Comparison of ENCODE assay signal across 29 cellular contexts in genomic region chrX:6708041-6708440, GRCh38.
A peak's percentile ranks its signal among the peaks of the same experiment; 100 is the strongest.
DNase-seq lines count a peak whose midpoint lies in the region; ATAC-seq and TF ChIP-seq lines count a peak whose summit lies in the region.
"Had no signal": no experiment of that assay in that cellular context is flagged by ENCODE, and none has a peak within 500 bp of the region (broad histone marks: within the 10 kb centered on the region; RNA-seq: fewer than 3 reads in every experiment).

No MANE protein-coding gene starts in this region.

- no peak overlapping the region for H3K9ac ChIP-seq in HUES64 (ENCODE audit: low read depth, low read length)
- H3K9ac ChIP-seq: GM23248 had no signal

- no peaks in the 10 kb centered on the region for H3K9me3 Mint-ChIP-seq in chondrocyte (ENCODE audit: low read depth)
- no peaks in the 10 kb centered on the region for H3K9me3 Mint-ChIP-seq in osteocyte (ENCODE audit: unreplicated experiment)
- H3K9me3 Mint-ChIP-seq: activated naive CD8-positive, alpha-beta T cell treated with anti-CD3 and anti-CD28 coated beads for 36 hours; activated T-helper 2 cell treated with anti-CD3 and anti-CD28 coated beads, Interferon-gamma antibody, Interleukin-2, Interleukin-4, amounts not matched to agents 10 μg/mL and 5 μg/mL and 100 μg/mL, durations not matched to agents 14 hours and 24 hours and 36 hours; memory B cell; naive thymus-derived CD4-positive, alpha-beta T cell; stimulated activated naive CD8-positive, alpha-beta T cell treated with anti-CD3 and anti-CD28 coated beads, Interleukin-15, amount 100 ng/mL, for 72 hours had no signal

- WGBS in HUES64 = no CpG with 5 or more reads among the region's 1 CpG

- no peaks in the 10 kb centered on the region for H3K27me3 Mint-ChIP-seq in chondrocyte (ENCODE audit: low read depth)
- no peaks in the 10 kb centered on the region for H3K27me3 Mint-ChIP-seq in osteocyte (ENCODE audit: unreplicated experiment)
- H3K27me3 Mint-ChIP-seq: activated naive CD8-positive, alpha-beta T cell treated with anti-CD3 and anti-CD28 coated beads for 36 hours; memory B cell; naive thymus-derived CD4-positive, alpha-beta T cell; stimulated activated naive CD8-positive, alpha-beta T cell treated with anti-CD3 and anti-CD28 coated beads, Interleukin-15, amount 100 ng/mL, for 72 hours had no signal

- no peaks in the 10 kb centered on the region for H3K27me3 ChIP-seq in HUES64 (ENCODE audit: insufficient read depth, low read length)
- H3K27me3 ChIP-seq: transverse colon had no signal

- DNase-seq in COLO829 (ENCODE audit: low spot score) (peak; percentile 49), chondrocyte (ENCODE audit: low spot score) (no peak), osteocyte (ENCODE audit: extremely low spot score, unreplicated experiment) (no peak), NCI-H748 (lab: John Stamatoyannopoulos, UW; ENCODE audit: unreplicated experiment) (no peak)
- DNase-seq in activated CD4-positive, alpha-beta T cell treated with anti-CD3 and anti-CD28 coated beads, Interleukin-2, amount 50 U/mL, for 48 hours = no peak
- DNase-seq in stimulated activated CD4-positive, alpha-beta T cell treated with anti-CD3 and anti-CD28 coated beads, Interleukin-15, amount 100 ng/mL, for 24 hours = no peak
- DNase-seq: ACHN; activated CD4-positive, alpha-beta T cell treated with anti-CD3 and anti-CD28 coated beads for 48 hours; activated naive CD8-positive, alpha-beta T cell treated with anti-CD3 and anti-CD28 coated beads for 36 hours; C1 segment of cervical spinal cord; Calu3; cerebellar nuclear complex; effector CD4-positive, alpha-beta T cell; erythroblast; GM23248; naive thymus-derived CD4-positive, alpha-beta T cell; NCI-H1694; NCI-H526; right cardiac atrium; stimulated activated CD4-positive, alpha-beta T cell treated with anti-CD3 and anti-CD28 coated beads, Interleukin-12 subunit alpha, Interleukin-12 subunit beta, amount 100 ng/mL, for 4 hours; stimulated activated naive CD8-positive, alpha-beta T cell treated with anti-CD3 and anti-CD28 coated beads, Interleukin-15, amount 100 ng/mL, for 72 hours; T-helper 1 cell; transverse colon had no signal

- H3K4me1 Mint-ChIP-seq in chondrocyte (ENCODE audit: low read depth) (peaks cover 17% of the 10 kb centered on the region), osteocyte (ENCODE audit: unreplicated experiment) (peaks cover 21% of the 10 kb centered on the region)
- H3K4me1 Mint-ChIP-seq: activated naive CD8-positive, alpha-beta T cell treated with anti-CD3 and anti-CD28 coated beads for 36 hours; memory B cell; naive thymus-derived CD4-positive, alpha-beta T cell; stimulated activated naive CD8-positive, alpha-beta T cell treated with anti-CD3 and anti-CD28 coated beads, Interleukin-15, amount 100 ng/mL, for 72 hours had no signal

- peaks cover 12% of the 10 kb centered on the region; the same call in 1 of the 2 replicates for H3K9me3 ChIP-seq in HUES64 (ENCODE audit: insufficient read depth, low read depth, low read length)
- H3K9me3 ChIP-seq: transverse colon had no signal

- H3K27ac Mint-ChIP-seq in chondrocyte (ENCODE audit: unreplicated experiment) (peak overlapping the region; percentile 38), osteocyte (ENCODE audit: unreplicated experiment) (peak overlapping the region; percentile 53)
- H3K27ac Mint-ChIP-seq: activated naive CD8-positive, alpha-beta T cell treated with anti-CD3 and anti-CD28 coated beads for 36 hours; activated T-helper 2 cell treated with anti-CD3 and anti-CD28 coated beads, Interferon-gamma antibody, Interleukin-2, Interleukin-4, amounts not matched to agents 10 μg/mL and 5 μg/mL and 100 μg/mL, durations not matched to agents 14 hours and 24 hours and 36 hours; memory B cell; naive thymus-derived CD4-positive, alpha-beta T cell; stimulated activated naive CD8-positive, alpha-beta T cell treated with anti-CD3 and anti-CD28 coated beads, Interleukin-15, amount 100 ng/mL, for 72 hours had no signal

- H3K4me1 ChIP-seq in HUES64 (ENCODE audit: insufficient read depth, low read length) = peaks cover 11% of the 10 kb centered on the region; the same call in 1 of the 2 replicates
- H3K4me1 ChIP-seq: transverse colon had no signal

- TF ChIP-seq CTCF in chondrocyte (IDR thresholded peaks at IDR 0.05) (peak; percentile 44), osteocyte (IDR thresholded peaks at IDR 0.05) (peak; percentile 25)

- H3K4me3 Mint-ChIP-seq in chondrocyte (ENCODE audit: unreplicated experiment) (no peak overlapping the region), osteocyte (ENCODE audit: unreplicated experiment) (no peak overlapping the region)
- H3K4me3 Mint-ChIP-seq: activated naive CD8-positive, alpha-beta T cell treated with anti-CD3 and anti-CD28 coated beads for 36 hours; memory B cell; naive thymus-derived CD4-positive, alpha-beta T cell; stimulated activated naive CD8-positive, alpha-beta T cell treated with anti-CD3 and anti-CD28 coated beads, Interleukin-15, amount 100 ng/mL, for 72 hours had no signal

- no peak for ATAC-seq in HG03439 (IDR thresholded peaks at IDR 0.05; ENCODE audit: unreplicated experiment)
- ATAC-seq: K562; naive thymus-derived CD4-positive, alpha-beta T cell; right cardiac atrium; Right ventricle myocardium inferior; stimulated activated naive CD8-positive, alpha-beta T cell treated with anti-CD3 and anti-CD28 coated beads, Interleukin-15, amount 100 ng/mL, for 72 hours had no signal

- H3K36me3 ChIP-seq in HUES64 (ENCODE audit: insufficient read depth, low read length) = no peaks in the 10 kb centered on the region
- H3K36me3 ChIP-seq: transverse colon had no signal

- H3K27ac ChIP-seq in HUES64 (ENCODE audit: low read depth, low read length) = peak overlapping the region; percentile 84
- H3K27ac ChIP-seq: GM23248, transverse colon had no signal

- no peak overlapping the region for H3K4me3 ChIP-seq in HUES64 (ENCODE audit: low read length)
- H3K4me3 ChIP-seq: GM23248, K562, transverse colon had no signal

- H3K36me3 Mint-ChIP-seq in chondrocyte (ENCODE audit: low read depth) = no peaks in the 10 kb centered on the region
- H3K36me3 Mint-ChIP-seq in osteocyte (ENCODE audit: unreplicated experiment) = no peaks in the 10 kb centered on the region
- H3K36me3 Mint-ChIP-seq: activated naive CD8-positive, alpha-beta T cell treated with anti-CD3 and anti-CD28 coated beads for 36 hours; memory B cell; naive thymus-derived CD4-positive, alpha-beta T cell had no signal
